12 cellular contexts compared by ENCODE assay signal in genomic region chr3:23884481-23884880, GRCh38. TPM values are rescaled to one million over a fixed set of nuclear protein-coding genes. Genes with fewer than 3 reads are reported as not detected.
DNase-seq lines count a peak whose midpoint lies in the region; ATAC-seq and TF ChIP-seq lines count a peak whose summit lies in the region.
"Had no signal": no experiment of that assay in that cellular context is flagged by ENCODE, and none has a peak within 500 bp of the region (broad histone marks: within the 10 kb centered on the region; RNA-seq: fewer than 3 reads in every experiment).

No MANE protein-coding gene starts in this region.

- no peak overlapping the region for H3K9ac ChIP-seq in HCT116 (ENCODE audit: low read length)
- no peak overlapping the region for H3K9ac ChIP-seq in PC-3 (ENCODE audit: low read length)
- H3K9ac ChIP-seq: parathyroid adenoma had no signal

- H3F3A ChIP-seq in PC-3 (ENCODE audit: low read length, unreplicated experiment), result no peaks in the 10 kb centered on the region

- no peaks in the 10 kb centered on the region for H3K9me3 ChIP-seq in HCT116 (ENCODE audit: control insufficient read depth in 1 of 2, insufficient read depth in 1 of 2, low read depth in 1 of 2, low read length in 2 of 2)
- H3K9me3 ChIP-seq in PC-3 (ENCODE audit: low read length), result no peaks in the 10 kb centered on the region

- H3K79me2 ChIP-seq in HCT116 (ENCODE audit: insufficient read depth, low read length) (peaks cover 34% of the 10 kb centered on the region), PC-3 (ENCODE audit: low read length) (peaks cover 52% of the 10 kb centered on the region)

- H3K9me3 Mint-ChIP-seq in progenitor cell of endocrine pancreas (ENCODE audit: low read depth), result no peaks in the 10 kb centered on the region
- no peaks in the 10 kb centered on the region for H3K9me3 Mint-ChIP-seq in activated CD8-positive, alpha-beta memory T cell treated with anti-CD3 and anti-CD28 coated beads, Interleukin-2, amount 10 ng/mL, durations not matched to agents 7 days and 5 days (ENCODE audit: low read depth)
- H3K9me3 Mint-ChIP-seq: activated naive CD8-positive, alpha-beta T cell treated with anti-CD3 and anti-CD28 coated beads, Interleukin-2, amount 10 ng/mL, durations not matched to agents 7 days and 5 days had no signal

- CTCF ChIA-PET in HCT116 (lab: Charles Lee), result interaction anchor here (1.4 kb wide), 1 partner anchor 50 kb away, joined by 4 read pairs; no protein-coding TSS in a partner anchor
- CTCF ChIA-PET in PC-3 (lab: Charles Lee), result no interaction called here
- CTCF ChIA-PET in activated CD8-positive, alpha-beta memory T cell treated with anti-CD3 and anti-CD28 coated beads, Interleukin-2, amount 10 ng/mL, durations not matched to agents 7 days and 5 days (lab: Charles Lee), result no interaction called here

- POLR2A ChIA-PET in HCT116 (lab: Charles Lee) (interaction anchor here (1.2 kb wide), 1 partner anchor 32 kb away, joined by 3 read pairs; the partner anchor contains the start of genes NKIRAS1 and RPL15), PC-3 (lab: Charles Lee; ENCODE audit: unreplicated experiment) (no interaction called here)

- H3K27ac Mint-ChIP-seq in progenitor cell of endocrine pancreas, result no peak overlapping the region
- H3K27ac Mint-ChIP-seq in activated CD8-positive, alpha-beta memory T cell treated with anti-CD3 and anti-CD28 coated beads, Interleukin-2, amount 10 ng/mL, durations not matched to agents 7 days and 5 days, result no peak overlapping the region
- H3K27ac Mint-ChIP-seq: activated naive CD8-positive, alpha-beta T cell treated with anti-CD3 and anti-CD28 coated beads, Interleukin-2, amount 10 ng/mL, durations not matched to agents 7 days and 5 days had no signal

- ATAC-seq in HCT116 (peak; percentile 73), PC-3 (no peak), HG02840 (IDR thresholded peaks at IDR 0.05; ENCODE audit: low FRiP score, unreplicated experiment) (no peak)
- ATAC-seq in activated CD8-positive, alpha-beta memory T cell treated with anti-CD3 and anti-CD28 coated beads, Interleukin-2, amount 10 ng/mL, durations not matched to agents 7 days and 5 days, result no peak

- H3K4me3 Mint-ChIP-seq in progenitor cell of endocrine pancreas (ENCODE audit: low read depth), result no peak overlapping the region
- H3K4me3 Mint-ChIP-seq in activated CD8-positive, alpha-beta memory T cell treated with anti-CD3 and anti-CD28 coated beads, Interleukin-2, amount 10 ng/mL, durations not matched to agents 7 days and 5 days, result no peak overlapping the region
- H3K4me3 Mint-ChIP-seq: activated naive CD8-positive, alpha-beta T cell treated with anti-CD3 and anti-CD28 coated beads, Interleukin-2, amount 10 ng/mL, durations not matched to agents 7 days and 5 days had no signal

- RAD21 ChIA-PET in HCT116 (lab: Charles Lee; ENCODE audit: low non-redundant PET in 1 of 2, low total read pairs in 2 of 2, uncharacterized antibody in 2 of 2, unreplicated experiment in 2 of 2), result no interaction called here

- H3K27me3 ChIP-seq in HCT116 (ENCODE audit: insufficient read depth, low read length), result no peaks in the 10 kb centered on the region
- H3K27me3 ChIP-seq in PC-3 (ENCODE audit: low read length), result no peaks in the 10 kb centered on the region

- no peak overlapping the region for H3K4me2 ChIP-seq in HCT116 (ENCODE audit: low read length)
- H3K4me2 ChIP-seq in PC-3 (ENCODE audit: low read length), result no peak overlapping the region

- H4K20me1 ChIP-seq in HCT116 (ENCODE audit: insufficient read depth), result no peaks in the 10 kb centered on the region
- H4K20me1 ChIP-seq in PC-3 (ENCODE audit: low read length), result peaks cover 17% of the 10 kb centered on the region

- TF ChIP-seq CTCF in HCT116 (IDR thresholded peaks at IDR 0.05 in 2 of 3, conservative IDR thresholded peaks at IDR 0.05 in 1 of 3; ENCODE audit: borderline replicate concordance in 1 of 3, insufficient read depth in 1 of 3, low read depth in 2 of 3, low read length in 2 of 3) (peak; percentile 3 to 49 (median 31); a peak in 3 of 6 replicates), PC-3 (conservative IDR thresholded peaks at IDR 0.05; ENCODE audit: low read depth, low read length) (peak; percentile 43; the same call in 1 of the 2 replicates), progenitor cell of endocrine pancreas (IDR thresholded peaks at IDR 0.05; ENCODE audit: unreplicated experiment) (peak; percentile 29)

- H3K4me3 ChIP-seq in HCT116 (replicated peaks in 1 of 2; ENCODE audit: low read depth in 1 of 2, low read length in 2 of 2) (no peak overlapping the region), PC-3 (ENCODE audit: low read length) (no peak overlapping the region)

- intact Hi-C loops in HCT116 (cut with micrococcal nuclease), result no loop called here
- intact Hi-C loops in PC-3 (cut with micrococcal nuclease), result no loop called here

- H3K27ac ChIP-seq in HCT116 (ENCODE audit: low read depth, low read length) (no peak overlapping the region), PC-3 (ENCODE audit: low read length) (no peak overlapping the region), epithelial cell of prostate (peak overlapping the region; percentile 34)
- H3K27ac ChIP-seq: parathyroid adenoma had no signal

- peaks cover 0 to 5% of the 10 kb centered on the region in 2 experiments; a peak in 3 of 4 replicates for H3K4me1 ChIP-seq in HCT116 (ENCODE audit: control insufficient read depth in 1 of 2, insufficient read depth in 2 of 2, low read length in 2 of 2)
- peaks cover 16% of the 10 kb centered on the region for H3K4me1 ChIP-seq in PC-3 (ENCODE audit: insufficient read depth, low read length)

- H3K9me2 ChIP-seq in HCT116 (ENCODE audit: insufficient read depth) (no peaks in the 10 kb centered on the region), PC-3 (replicated peaks; ENCODE audit: low read length) (no peaks in the 10 kb centered on the region)

- no peak for TF ChIP-seq POLR2A in HCT116 (IDR thresholded peaks at IDR 0.05; ENCODE audit: borderline replicate concordance, extremely low read depth, insufficient read depth, insufficient read length)

- H3K36me3 Mint-ChIP-seq in progenitor cell of endocrine pancreas (ENCODE audit: insufficient read depth), result peaks cover 21% of the 10 kb centered on the region
- H3K36me3 Mint-ChIP-seq in activated CD8-positive, alpha-beta memory T cell treated with anti-CD3 and anti-CD28 coated beads, Interleukin-2, amount 10 ng/mL, durations not matched to agents 7 days and 5 days, result peaks cover 9% of the 10 kb centered on the region

- H3K4me1 Mint-ChIP-seq in progenitor cell of endocrine pancreas (ENCODE audit: low read depth), result no peaks in the 10 kb centered on the region
- H3K4me1 Mint-ChIP-seq in activated CD8-positive, alpha-beta memory T cell treated with anti-CD3 and anti-CD28 coated beads, Interleukin-2, amount 10 ng/mL, durations not matched to agents 7 days and 5 days, result peaks cover 2% of the 10 kb centered on the region

- no peak overlapping the region for H2AFZ ChIP-seq in HCT116 (ENCODE audit: low read depth, low read length, poor library complexity, severe bottlenecking)
- H2AFZ ChIP-seq in PC-3 (ENCODE audit: low read length), result no peak overlapping the region
- H2AFZ ChIP-seq: parathyroid adenoma had no signal

- DNase-seq in HCT116 (ENCODE audit: low read depth, low spot score) (no peak), PC-3 (peak; percentile 27), epithelial cell of prostate (ENCODE audit: low read depth, low spot score) (no peak), progenitor cell of endocrine pancreas (ENCODE audit: low spot score, unreplicated experiment) (no peak), T-helper 2 cell (no peak)
- no peak for DNase-seq in activated CD8-positive, alpha-beta memory T cell treated with anti-CD3 and anti-CD28 coated beads, Interleukin-2, amount 10 ng/mL, durations not matched to agents 7 days and 5 days
- DNase-seq: activated naive CD8-positive, alpha-beta T cell treated with anti-CD3 and anti-CD28 coated beads, Interleukin-2, amount 10 ng/mL, durations not matched to agents 7 days and 5 days; Karpas-422; NCI-H2227 treated with DMSO at 0.1 percent for 48 hours; Right ventricle myocardium superior had no signal

- BruUV-seq in HCT116 (replicated peaks; lab: Mats Ljungman, UMichigan), result no TSS peak
- BruUV-seq in PC-3 (replicated peaks; lab: Mats Ljungman, UMichigan), result no TSS peak

- H3K27me3 Mint-ChIP-seq in progenitor cell of endocrine pancreas, result no peaks in the 10 kb centered on the region
- H3K27me3 Mint-ChIP-seq in activated CD8-positive, alpha-beta memory T cell treated with anti-CD3 and anti-CD28 coated beads, Interleukin-2, amount 10 ng/mL, durations not matched to agents 7 days and 5 days, result no peaks in the 10 kb centered on the region
- H3K27me3 Mint-ChIP-seq: activated naive CD8-positive, alpha-beta T cell treated with anti-CD3 and anti-CD28 coated beads, Interleukin-2, amount 10 ng/mL, durations not matched to agents 7 days and 5 days had no signal

- H3K36me3 ChIP-seq in HCT116 (ENCODE audit: control insufficient read depth in 1 of 2, insufficient read depth in 2 of 2, low read length in 2 of 2) (no peaks in the 10 kb centered on the region; a peak in 2 of 4 replicates), PC-3 (ENCODE audit: low read depth, low read length) (peaks cover 18% of the 10 kb centered on the region; the same call in 1 of the 2 replicates)

- 0 out of 2 replicates have a peak, but pooled peaks have one; percentile 11 for TF ChIP-seq RAD21 in HCT116 (IDR thresholded peaks at IDR 0.05; ENCODE audit: low read depth)

RNA-seq across cellular contexts. Expression of gene NKIRAS1, which starts 32.3 kb away (rescaled TPM):
- 12.0 TPM for total RNA-seq in HCT116 (2021; ENCODE audit: unreplicated experiment)
- polyA plus RNA-seq in HCT116 (2012), result 4.7 and 7.0 TPM in 2 replicates
- total RNA-seq in PC-3 (2014; rRNA removed), result 12.7 and 14.9 TPM in 2 replicates
- 8.5 and 9.5 TPM in 2 replicates for total RNA-seq in progenitor cell of endocrine pancreas
- total RNA-seq in activated CD8-positive, alpha-beta memory T cell treated with anti-CD3 and anti-CD28 coated beads, Interleukin-2, amount 10 ng/mL, durations not matched to agents 7 days and 5 days, result 1 to 10 TPM; 3.4 to 3.8 TPM

RNA-seq across cellular contexts. Expression of gene RPL15, which starts 32.5 kb away (rescaled TPM):
- total RNA-seq in HCT116 (2021; ENCODE audit: unreplicated experiment) (2,177 TPM), PC-3 (2014; rRNA removed) (1,500 and 1,904 TPM in 2 replicates), progenitor cell of endocrine pancreas (1,859 and 1,922 TPM in 2 replicates)
- polyA plus RNA-seq in HCT116 (2012), result 3,201 and 3,342 TPM in 2 replicates
- total RNA-seq in activated CD8-positive, alpha-beta memory T cell treated with anti-CD3 and anti-CD28 coated beads, Interleukin-2, amount 10 ng/mL, durations not matched to agents 7 days and 5 days, result 1,000 to 10,000 TPM; 1,249 to 1,693 TPM
